Comparison of ENCODE assay signal across 29 cellular contexts in the genomic region with DNA sequence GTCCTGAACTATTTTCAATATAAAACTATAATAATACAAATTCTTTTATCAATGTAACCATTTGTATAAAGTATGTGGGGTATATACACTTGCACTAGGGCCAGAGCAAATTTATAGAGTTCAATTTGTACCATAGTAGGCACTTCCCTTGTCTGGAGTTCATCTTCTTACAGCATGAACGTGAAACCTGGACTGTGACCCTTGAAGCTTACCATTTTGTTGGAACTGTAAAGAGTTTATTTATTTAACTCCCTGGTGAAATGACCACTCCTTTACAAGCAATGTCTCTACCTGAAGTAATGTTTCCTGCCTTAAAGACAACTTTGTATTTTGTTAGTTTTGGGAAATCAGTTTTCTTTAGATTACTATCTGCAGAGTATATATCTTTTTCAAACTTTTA.
"Had no signal": no experiment of that assay in that cellular context is flagged by ENCODE, and none has a peak within 500 bp of the region (broad histone marks: within the 10 kb centered on the region; RNA-seq: fewer than 3 reads in every experiment).

No MANE protein-coding gene starts in this region.

- H3K9me3 ChIP-seq: Peyer's patch, SJCRH30, SK-N-SH had no signal

- ATAC-seq: activated CD8-positive, alpha-beta memory T cell treated with anti-CD3 and anti-CD28 coated beads, Interleukin-2, amount 10 ng/mL, durations not matched to agents 7 days and 5 days; activated naive CD4-positive, alpha-beta T cell treated with anti-CD3 and anti-CD28 coated beads, Interleukin-2, amount 50 U/mL, for 72 hours; activated naive CD8-positive, alpha-beta T cell treated with anti-CD3 and anti-CD28 coated beads, Interleukin-2, amount 50 U/mL, for 24 hours had no signal

- H3K4me3 ChIP-seq: Peyer's patch, SJCRH30 had no signal

- H3K27ac ChIP-seq: Peyer's patch, RWPE1, SJCRH30 had no signal

- DNase-seq: activated B cell treated with CpG ODN at 0.5 μM for 24 hours; activated CD4-positive, alpha-beta T cell treated with anti-CD3 and anti-CD28 coated beads for 1 hour; activated CD4-positive, alpha-beta T cell treated with anti-CD3 and anti-CD28 coated beads, Interleukin-2, amount 10 ng/mL, durations not matched to agents 24 days and 14 days; activated CD4-positive, alpha-beta T cell treated with anti-CD3 and anti-CD28 coated beads, Interleukin-2, amount 50 U/mL, for 48 hours; activated CD8-positive, alpha-beta memory T cell treated with anti-CD3 and anti-CD28 coated beads, Interleukin-2, amount 10 ng/mL, durations not matched to agents 7 days and 5 days; activated effector memory CD4-positive, alpha-beta T cell treated with Interleukin-2 at 50 U/mL for 16 hours; activated naive CD4-positive, alpha-beta T cell; activated naive CD8-positive, alpha-beta T cell treated with anti-CD3 and anti-CD28 coated beads, Interleukin-2, amount 50 U/mL, for 24 hours; activated T-cell treated with anti-CD3 and anti-CD28 coated beads, Interleukin-2, amount 50 U/mL, for 24 hours; amniotic stem cell; IMR-90; Kasumi-1; KBM-7; NCI-H1048; NCI-H1417; NCI-H2029; NCI-H2107; NCI-H2171 treated with DMSO at 0.1 percent for 48 hours; NCI-H226; NCI-H526; NK-92 treated with Interleukin-12 subunit alpha and Interleukin-12 subunit beta, amount 100 ng/mL, for 24 hours; OCI-M1; Peyer's patch; Right ventricle myocardium superior; SJCRH30; SK-N-SH had no signal

- H3K36me3 ChIP-seq: Peyer's patch, SJCRH30 had no signal

- FAIRE-seq: astrocyte had no signal

- H3K27me3 ChIP-seq: Peyer's patch, SJCRH30 had no signal
